Comparison of ENCODE assay signal across 25 cellular contexts in genomic region chr13:82116422-82116989, GRCh38.
"Had no signal": no experiment of that assay in that cellular context is flagged by ENCODE, and none has a peak within 500 bp of the region (broad histone marks: within the 10 kb centered on the region; RNA-seq: fewer than 3 reads in every experiment).

No MANE protein-coding gene starts in this region.

- H3K27me3 ChIP-seq: dorsolateral prefrontal cortex, gastrocnemius medialis, ovary, spleen, testis, tibial artery had no signal

- H3K4me3 ChIP-seq: dorsolateral prefrontal cortex, gastrocnemius medialis, lower lobe of right lung, ovary, psoas muscle, skin epidermis, spleen, testis, tibial artery had no signal

- H3K27ac ChIP-seq: dorsolateral prefrontal cortex, epithelial cell of prostate, gastrocnemius medialis, lower lobe of right lung, ovary, psoas muscle, skin epidermis, spleen, testis, tibial artery had no signal

- H3K36me3 ChIP-seq: gastrocnemius medialis, lower lobe of right lung, ovary, spleen, tibial artery had no signal

- ATAC-seq: esophagus mucosa; gastrocnemius medialis; left ventricle myocardium superior; lower lobe of right lung; naive thymus-derived CD8-positive, alpha-beta T cell; psoas muscle; right cardiac atrium; stimulated activated memory B cell treated with anti-CD40 and anti-IgM and Interleukin-4, amounts not matched to agents 10 μg/mL and 1 μg/mL and 100 μg/mL, for 72 hours; stimulated activated naive CD8-positive, alpha-beta T cell treated with anti-CD3 and anti-CD28 coated beads, Interleukin-15, Interleukin-2, amounts not matched to agents 100 U/mL and 50 U/mL, for 24 hours had no signal

- H3K9me3 ChIP-seq: gastrocnemius medialis, lower lobe of right lung, ovary, psoas muscle, testis, tibial artery had no signal

- FAIRE-seq: keratinocyte had no signal

- DNase-seq: dorsolateral prefrontal cortex; effector CD4-positive, alpha-beta T cell; endodermal cell; foreskin fibroblast; gastrocnemius medialis; left ventricle myocardium superior; lower lobe of right lung; naive thymus-derived CD8-positive, alpha-beta T cell; nephron progenitor cell; occipital lobe; ovary; posterior cingulate gyrus; psoas muscle; right cardiac atrium; spleen; stimulated activated CD4-positive, alpha-beta T cell treated with anti-CD3 and anti-CD28 coated beads, Interleukin-4, amount 100 ng/mL, for 4 hours; stimulated activated naive CD8-positive, alpha-beta T cell treated with anti-CD3 and anti-CD28 coated beads, Interleukin-15, Interleukin-2, amounts not matched to agents 100 U/mL and 50 U/mL, for 24 hours; substantia nigra; testis; tibial artery had no signal

- H3K4me1 ChIP-seq: gastrocnemius medialis, lower lobe of right lung, psoas muscle, spleen, testis, tibial artery had no signal
